ENCODE assay signal across 2 cellular contexts in the genomic region with DNA sequence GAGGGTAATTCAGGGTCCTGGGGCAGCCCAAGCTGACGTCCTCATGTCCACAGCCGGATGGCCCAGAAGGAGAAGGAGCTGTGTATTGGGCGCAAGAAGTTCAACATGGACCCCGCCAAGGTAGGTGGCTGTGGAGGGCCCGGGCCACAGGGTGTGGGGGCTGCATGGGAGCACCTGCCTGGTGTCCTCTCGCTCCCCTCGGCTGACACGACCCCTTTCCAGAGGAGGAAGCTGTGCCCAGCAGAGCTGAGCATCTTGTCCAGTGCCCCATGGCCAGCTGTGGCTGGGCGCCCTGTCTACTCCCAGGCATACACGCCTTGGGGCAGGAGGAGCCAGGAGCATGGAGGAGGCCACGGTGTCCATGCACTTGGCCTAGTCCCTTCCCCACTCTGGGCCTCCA.
TF ChIP-seq lines count a peak whose summit lies in the region.

No MANE protein-coding gene starts in this region.

TF ChIP-seq in HCT116, 20 proteins besides CTCF, POLR2A, EP300 and RAD21:
- TF ChIP-seq YY1 (IDR thresholded peaks at IDR 0.05; ENCODE audit: extremely low read depth, insufficient replicate concordance, low read depth, low read length) (no peak), JUND (IDR thresholded peaks at IDR 0.05) (no peak), ZNF274 (IDR thresholded peaks at IDR 0.05; ENCODE audit: low read depth, low read length) (no peak), CBX3 (IDR thresholded peaks at IDR 0.05; ENCODE audit: low read depth) (no peak), SIN3A (IDR thresholded peaks at IDR 0.05; ENCODE audit: low read depth) (no peak), EGR1 (IDR thresholded peaks at IDR 0.05; ENCODE audit: low read depth) (no peak), SP1 (IDR thresholded peaks at IDR 0.05; ENCODE audit: low read depth) (no peak), POLR2AphosphoS5 (IDR thresholded peaks at IDR 0.05; ENCODE audit: low read depth, low read length) (no peak), EZH2phosphoT487 (IDR thresholded peaks at IDR 0.05; ENCODE audit: borderline replicate concordance) (no peak), SRF (IDR thresholded peaks at IDR 0.05; ENCODE audit: low read depth) (no peak), ELF1 (IDR thresholded peaks at IDR 0.05; ENCODE audit: borderline replicate concordance, low read depth) (no peak), ZFX (IDR thresholded peaks at IDR 0.05) (no peak), EZH2 (IDR thresholded peaks at IDR 0.05) (no peak), FOSL1 (IDR thresholded peaks at IDR 0.05; ENCODE audit: low read depth) (no peak), CEBPB (IDR thresholded peaks at IDR 0.05; ENCODE audit: low read depth) (no peak)
- TF ChIP-seq, protein P1, sequence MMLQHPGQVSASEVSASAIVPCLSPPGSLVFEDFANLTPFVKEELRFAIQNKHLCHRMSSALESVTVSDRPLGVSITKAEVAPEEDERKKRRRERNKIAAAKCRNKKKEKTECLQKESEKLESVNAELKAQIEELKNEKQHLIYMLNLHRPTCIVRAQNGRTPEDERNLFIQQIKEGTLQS (IDR thresholded peaks at IDR 0.05): no peak
- TF ChIP-seq, protein P2, sequence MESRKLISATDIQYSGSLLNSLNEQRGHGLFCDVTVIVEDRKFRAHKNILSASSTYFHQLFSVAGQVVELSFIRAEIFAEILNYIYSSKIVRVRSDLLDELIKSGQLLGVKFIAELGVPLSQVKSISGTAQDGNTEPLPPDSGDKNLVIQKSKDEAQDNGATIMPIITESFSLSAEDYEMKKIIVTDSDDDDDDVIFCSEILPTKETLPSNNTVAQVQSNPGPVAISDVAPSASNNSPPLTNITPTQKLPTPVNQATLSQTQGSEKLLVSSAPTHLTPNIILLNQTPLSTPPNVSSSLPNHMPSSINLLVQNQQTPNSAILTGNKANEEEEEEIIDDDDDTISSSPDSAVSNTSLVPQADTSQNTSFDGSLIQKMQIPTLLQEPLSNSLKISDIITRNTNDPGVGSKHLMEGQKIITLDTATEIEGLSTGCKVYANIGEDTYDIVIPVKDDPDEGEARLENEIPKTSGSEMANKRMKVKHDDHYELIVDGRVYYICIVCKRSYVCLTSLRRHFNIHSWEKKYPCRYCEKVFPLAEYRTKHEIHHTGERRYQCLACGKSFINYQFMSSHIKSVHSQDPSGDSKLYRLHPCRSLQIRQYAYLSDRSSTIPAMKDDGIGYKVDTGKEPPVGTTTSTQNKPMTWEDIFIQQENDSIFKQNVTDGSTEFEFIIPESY (IDR thresholded peaks at IDR 0.05; ENCODE audit: extremely low read depth, insufficient replicate concordance, low read length): no peak
- TF ChIP-seq, protein P3, sequence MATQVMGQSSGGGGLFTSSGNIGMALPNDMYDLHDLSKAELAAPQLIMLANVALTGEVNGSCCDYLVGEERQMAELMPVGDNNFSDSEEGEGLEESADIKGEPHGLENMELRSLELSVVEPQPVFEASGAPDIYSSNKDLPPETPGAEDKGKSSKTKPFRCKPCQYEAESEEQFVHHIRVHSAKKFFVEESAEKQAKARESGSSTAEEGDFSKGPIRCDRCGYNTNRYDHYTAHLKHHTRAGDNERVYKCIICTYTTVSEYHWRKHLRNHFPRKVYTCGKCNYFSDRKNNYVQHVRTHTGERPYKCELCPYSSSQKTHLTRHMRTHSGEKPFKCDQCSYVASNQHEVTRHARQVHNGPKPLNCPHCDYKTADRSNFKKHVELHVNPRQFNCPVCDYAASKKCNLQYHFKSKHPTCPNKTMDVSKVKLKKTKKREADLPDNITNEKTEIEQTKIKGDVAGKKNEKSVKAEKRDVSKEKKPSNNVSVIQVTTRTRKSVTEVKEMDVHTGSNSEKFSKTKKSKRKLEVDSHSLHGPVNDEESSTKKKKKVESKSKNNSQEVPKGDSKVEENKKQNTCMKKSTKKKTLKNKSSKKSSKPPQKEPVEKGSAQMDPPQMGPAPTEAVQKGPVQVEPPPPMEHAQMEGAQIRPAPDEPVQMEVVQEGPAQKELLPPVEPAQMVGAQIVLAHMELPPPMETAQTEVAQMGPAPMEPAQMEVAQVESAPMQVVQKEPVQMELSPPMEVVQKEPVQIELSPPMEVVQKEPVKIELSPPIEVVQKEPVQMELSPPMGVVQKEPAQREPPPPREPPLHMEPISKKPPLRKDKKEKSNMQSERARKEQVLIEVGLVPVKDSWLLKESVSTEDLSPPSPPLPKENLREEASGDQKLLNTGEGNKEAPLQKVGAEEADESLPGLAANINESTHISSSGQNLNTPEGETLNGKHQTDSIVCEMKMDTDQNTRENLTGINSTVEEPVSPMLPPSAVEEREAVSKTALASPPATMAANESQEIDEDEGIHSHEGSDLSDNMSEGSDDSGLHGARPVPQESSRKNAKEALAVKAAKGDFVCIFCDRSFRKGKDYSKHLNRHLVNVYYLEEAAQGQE (IDR thresholded peaks at IDR 0.05; ENCODE audit: low read depth): no peak

TF ChIP-seq in GM23338, 12 proteins besides CTCF, POLR2A, EP300 and RAD21:
- TF ChIP-seq, protein P4, sequence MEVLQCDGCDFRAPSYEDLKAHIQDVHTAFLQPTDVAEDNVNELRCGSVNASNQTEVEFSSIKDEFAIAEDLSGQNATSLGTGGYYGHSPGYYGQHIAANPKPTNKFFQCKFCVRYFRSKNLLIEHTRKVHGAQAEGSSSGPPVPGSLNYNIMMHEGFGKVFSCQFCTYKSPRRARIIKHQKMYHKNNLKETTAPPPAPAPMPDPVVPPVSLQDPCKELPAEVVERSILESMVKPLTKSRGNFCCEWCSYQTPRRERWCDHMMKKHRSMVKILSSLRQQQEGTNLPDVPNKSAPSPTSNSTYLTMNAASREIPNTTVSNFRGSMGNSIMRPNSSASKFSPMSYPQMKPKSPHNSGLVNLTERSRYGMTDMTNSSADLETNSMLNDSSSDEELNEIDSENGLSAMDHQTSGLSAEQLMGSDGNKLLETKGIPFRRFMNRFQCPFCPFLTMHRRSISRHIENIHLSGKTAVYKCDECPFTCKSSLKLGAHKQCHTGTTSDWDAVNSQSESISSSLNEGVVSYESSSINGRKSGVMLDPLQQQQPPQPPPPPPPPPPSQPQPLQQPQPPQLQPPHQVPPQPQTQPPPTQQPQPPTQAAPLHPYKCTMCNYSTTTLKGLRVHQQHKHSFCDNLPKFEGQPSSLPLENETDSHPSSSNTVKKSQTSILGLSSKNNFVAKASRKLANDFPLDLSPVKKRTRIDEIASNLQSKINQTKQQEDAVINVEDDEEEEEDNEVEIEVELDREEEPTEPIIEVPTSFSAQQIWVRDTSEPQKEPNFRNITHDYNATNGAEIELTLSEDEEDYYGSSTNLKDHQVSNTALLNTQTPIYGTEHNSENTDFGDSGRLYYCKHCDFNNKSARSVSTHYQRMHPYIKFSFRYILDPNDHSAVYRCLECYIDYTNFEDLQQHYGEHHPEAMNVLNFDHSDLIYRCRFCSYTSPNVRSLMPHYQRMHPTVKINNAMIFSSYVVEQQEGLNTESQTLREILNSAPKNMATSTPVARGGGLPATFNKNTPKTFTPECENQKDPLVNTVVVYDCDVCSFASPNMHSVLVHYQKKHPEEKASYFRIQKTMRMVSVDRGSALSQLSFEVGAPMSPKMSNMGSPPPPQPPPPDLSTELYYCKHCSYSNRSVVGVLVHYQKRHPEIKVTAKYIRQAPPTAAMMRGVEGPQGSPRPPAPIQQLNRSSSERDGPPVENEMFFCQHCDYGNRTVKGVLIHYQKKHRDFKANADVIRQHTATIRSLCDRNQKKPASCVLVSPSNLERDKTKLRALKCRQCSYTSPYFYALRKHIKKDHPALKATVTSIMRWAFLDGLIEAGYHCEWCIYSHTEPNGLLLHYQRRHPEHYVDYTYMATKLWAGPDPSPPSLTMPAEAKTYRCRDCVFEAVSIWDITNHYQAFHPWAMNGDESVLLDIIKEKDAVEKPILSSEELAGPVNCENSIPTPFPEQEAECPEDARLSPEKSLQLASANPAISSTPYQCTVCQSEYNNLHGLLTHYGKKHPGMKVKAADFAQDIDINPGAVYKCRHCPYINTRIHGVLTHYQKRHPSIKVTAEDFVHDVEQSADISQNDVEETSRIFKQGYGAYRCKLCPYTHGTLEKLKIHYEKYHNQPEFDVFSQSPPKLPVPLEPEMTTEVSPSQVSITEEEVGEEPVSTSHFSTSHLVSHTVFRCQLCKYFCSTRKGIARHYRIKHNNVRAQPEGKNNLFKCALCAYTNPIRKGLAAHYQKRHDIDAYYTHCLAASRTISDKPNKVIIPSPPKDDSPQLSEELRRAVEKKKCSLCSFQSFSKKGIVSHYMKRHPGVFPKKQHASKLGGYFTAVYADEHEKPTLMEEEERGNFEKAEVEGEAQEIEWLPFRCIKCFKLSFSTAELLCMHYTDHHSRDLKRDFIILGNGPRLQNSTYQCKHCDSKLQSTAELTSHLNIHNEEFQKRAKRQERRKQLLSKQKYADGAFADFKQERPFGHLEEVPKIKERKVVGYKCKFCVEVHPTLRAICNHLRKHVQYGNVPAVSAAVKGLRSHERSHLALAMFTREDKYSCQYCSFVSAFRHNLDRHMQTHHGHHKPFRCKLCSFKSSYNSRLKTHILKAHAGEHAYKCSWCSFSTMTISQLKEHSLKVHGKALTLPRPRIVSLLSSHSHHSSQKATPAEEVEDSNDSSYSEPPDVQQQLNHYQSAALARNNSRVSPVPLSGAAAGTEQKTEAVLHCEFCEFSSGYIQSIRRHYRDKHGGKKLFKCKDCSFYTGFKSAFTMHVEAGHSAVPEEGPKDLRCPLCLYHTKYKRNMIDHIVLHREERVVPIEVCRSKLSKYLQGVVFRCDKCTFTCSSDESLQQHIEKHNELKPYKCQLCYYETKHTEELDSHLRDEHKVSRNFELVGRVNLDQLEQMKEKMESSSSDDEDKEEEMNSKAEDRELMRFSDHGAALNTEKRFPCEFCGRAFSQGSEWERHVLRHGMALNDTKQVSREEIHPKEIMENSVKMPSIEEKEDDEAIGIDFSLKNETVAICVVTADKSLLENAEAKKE (CRISPR knock-in tag; IDR thresholded peaks at IDR 0.05): no peak
- TF ChIP-seq NANOG (IDR thresholded peaks at IDR 0.05; ENCODE audit: borderline replicate concordance) (no peak), ZNF331 (CRISPR knock-in tag; IDR thresholded peaks at IDR 0.05; ENCODE audit: low read depth) (no peak), POLR2AphosphoS5 (IDR thresholded peaks at IDR 0.05; ENCODE audit: low read depth) (no peak), STAT1 (IDR thresholded peaks at IDR 0.05; ENCODE audit: unreplicated experiment) (no peak), EZH2phosphoT487 (IDR thresholded peaks at IDR 0.05; ENCODE audit: unreplicated experiment) (no peak), EZH2 (IDR thresholded peaks at IDR 0.05; ENCODE audit: low read depth, unreplicated experiment) (no peak), ZNF114 (CRISPR knock-in tag; IDR thresholded peaks at IDR 0.05) (no peak), JUNB (IDR thresholded peaks at IDR 0.05; ENCODE audit: unreplicated experiment) (no peak), CREB1 (CRISPR knock-in tag; IDR thresholded peaks at IDR 0.05; ENCODE audit: low read depth) (no peak)
- TF ChIP-seq, protein P3 (IDR thresholded peaks at IDR 0.05; ENCODE audit: unreplicated experiment): no peak
- TF ChIP-seq, protein P5, sequence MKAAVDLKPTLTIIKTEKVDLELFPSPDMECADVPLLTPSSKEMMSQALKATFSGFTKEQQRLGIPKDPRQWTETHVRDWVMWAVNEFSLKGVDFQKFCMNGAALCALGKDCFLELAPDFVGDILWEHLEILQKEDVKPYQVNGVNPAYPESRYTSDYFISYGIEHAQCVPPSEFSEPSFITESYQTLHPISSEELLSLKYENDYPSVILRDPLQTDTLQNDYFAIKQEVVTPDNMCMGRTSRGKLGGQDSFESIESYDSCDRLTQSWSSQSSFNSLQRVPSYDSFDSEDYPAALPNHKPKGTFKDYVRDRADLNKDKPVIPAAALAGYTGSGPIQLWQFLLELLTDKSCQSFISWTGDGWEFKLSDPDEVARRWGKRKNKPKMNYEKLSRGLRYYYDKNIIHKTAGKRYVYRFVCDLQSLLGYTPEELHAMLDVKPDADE (IDR thresholded peaks at IDR 0.05): no peak
